In the genomic region with DNA sequence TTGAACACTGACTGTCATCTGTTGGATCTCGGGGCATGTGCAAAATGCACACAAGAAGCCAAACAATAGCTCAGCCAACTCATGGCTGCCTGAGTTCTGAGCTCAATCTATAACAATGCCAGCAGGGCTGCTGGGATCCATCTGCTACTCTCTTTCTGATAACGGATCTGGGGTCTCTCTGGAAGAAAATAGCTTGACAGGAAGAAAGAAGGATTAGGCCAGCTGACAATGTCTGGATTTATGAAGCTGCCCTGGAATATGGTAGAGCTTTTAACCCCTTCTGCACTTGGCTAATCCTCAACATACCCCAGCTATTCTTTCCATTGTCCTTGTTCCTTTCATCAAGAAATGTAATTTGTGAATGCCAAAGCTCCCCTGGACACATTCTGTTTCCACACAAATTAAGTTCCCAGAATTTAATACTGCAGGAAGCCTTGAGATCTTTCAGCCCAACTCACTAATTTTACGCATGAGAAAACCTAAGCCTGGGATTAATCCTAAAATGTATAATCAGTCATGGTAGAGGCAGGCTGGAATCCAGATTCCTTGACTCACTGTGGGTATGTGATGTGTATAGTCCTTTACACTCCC, we compare ENCODE assay signal across 19 cellular contexts.
DNase-seq lines count a peak whose midpoint lies in the region; ATAC-seq and TF ChIP-seq lines count a peak whose summit lies in the region.
"Had no signal": no experiment of that assay in that cellular context is flagged by ENCODE, and none has a peak within 500 bp of the region (broad histone marks: within the 10 kb centered on the region; RNA-seq: fewer than 3 reads in every experiment).

No MANE protein-coding gene starts in this region.

- 60% methylated on average over 3 of the region's 3 CpGs for WGBS in suprapubic skin

- H3K4me1 ChIP-seq in HAP-1 (peaks cover 6% of the 10 kb centered on the region), ascending aorta (peaks cover 8 to 26% of the 10 kb centered on the region in 2 donors), suprapubic skin (no peaks in the 10 kb centered on the region)
- H3K4me1 ChIP-seq: BE2C, vagina had no signal

- TF ChIP-seq POLR2A in suprapubic skin (IDR thresholded peaks at IDR 0.05) = no peak

- H3K27me3 ChIP-seq in HAP-1 (ENCODE audit: low read depth) (peaks cover 6% of the 10 kb centered on the region; the same call in 1 of the 2 replicates), ascending aorta (no peaks in the 10 kb centered on the region), suprapubic skin (peaks cover 9% of the 10 kb centered on the region)
- H3K27me3 ChIP-seq: BE2C, cardiac muscle cell, vagina had no signal

- TF ChIP-seq CTCF in ascending aorta (IDR thresholded peaks at IDR 0.05) (no peak), fibroblast of pulmonary artery (IDR thresholded peaks at IDR 0.05; ENCODE audit: low read length, missing control alignments) (no peak), suprapubic skin (IDR thresholded peaks at IDR 0.05) (no peak)

- no peak for ATAC-seq in GM19035 (IDR thresholded peaks at IDR 0.05; ENCODE audit: unreplicated experiment)
- ATAC-seq: Right ventricle myocardium inferior; stimulated activated memory B cell treated with anti-CD40 and anti-IgM and Interleukin-4, amounts not matched to agents 10 μg/mL and 1 μg/mL and 100 μg/mL, for 72 hours had no signal

- intact Hi-C loops in ascending aorta (cut with DNase I) = loop anchor here (5.0 kb wide), 1 partner anchor 299 kb away; no protein-coding TSS in a partner anchor

- H3K27ac ChIP-seq in ascending aorta (peak overlapping the region; percentile 14 to 47), suprapubic skin (no peak overlapping the region)
- H3K27ac ChIP-seq: cardiac muscle cell, skin epidermis, vagina had no signal

- H3K4me3 ChIP-seq in HAP-1 (no peak overlapping the region), ascending aorta (no peak overlapping the region), fibroblast of pulmonary artery (replicated peaks; ENCODE audit: low read depth, low read length) (no peak overlapping the region), suprapubic skin (no peak overlapping the region)
- H3K4me3 ChIP-seq: cardiac muscle cell, skin epidermis, vagina had no signal

- DNase-seq in HAP-1 (ENCODE audit: low spot score in 2 of 2) = peak; percentile 65 to 91
- no peak for DNase-seq in ascending aorta (ENCODE audit: low spot score in 2 of 2)
- peak; percentile 19 for DNase-seq in fibroblast of pulmonary artery (ENCODE audit: low read depth)
- DNase-seq in retina = peak; percentile 38
- DNase-seq in NCI-H446 treated with DMSO at 0.1 percent for 48 hours (lab: John Stamatoyannopoulos, UW) = no peak
- DNase-seq in DMS 273 (lab: John Stamatoyannopoulos, UW; ENCODE audit: unreplicated experiment) = no peak
- DNase-seq in suprapubic skin (ENCODE audit: low spot score in 2 of 2) = no peak
- DNase-seq: activated CD4-positive, alpha-beta T cell treated with anti-CD3 and anti-CD28 coated beads for 1 hour; activated CD8-positive, alpha-beta memory T cell treated with anti-CD3 and anti-CD28 coated beads, Interleukin-2, amount 50 U/mL, for 4 hours; activated naive CD4-positive, alpha-beta T cell treated with Interleukin-2 at 50 U/mL for 16 hours; BE2C; islet precursor cell; NCI-H1048 had no signal

- H3K9me3 ChIP-seq in HAP-1 (no peaks in the 10 kb centered on the region), ascending aorta (no peaks in the 10 kb centered on the region), suprapubic skin (no peaks in the 10 kb centered on the region)
- H3K9me3 ChIP-seq: BE2C, vagina had no signal

- no peak for TF ChIP-seq EP300 in suprapubic skin (IDR thresholded peaks at IDR 0.05)

- in situ Hi-C loops in HAP-1 (cut with MboI; ENCODE audit: low sequenced_read_pairs) = no loop called here

- H3K36me3 ChIP-seq in HAP-1 (replicated peaks) (no peaks in the 10 kb centered on the region), ascending aorta (peaks cover 25 to 56% of the 10 kb centered on the region in 2 donors), suprapubic skin (no peaks in the 10 kb centered on the region)
- H3K36me3 ChIP-seq: cardiac muscle cell, vagina had no signal

Comparison
In these comparisons a context has a peak if more than half of its experiments do, and no peak if none do; other contexts are left out.
1. DNase-seq: peak in HAP-1 (2 of 2), fibroblast of pulmonary artery (single experiment) and retina (single experiment); none in ascending aorta (0 of 2), NCI-H446 treated with DMSO at 0.1 percent for 48 hours (single experiment), DMS 273 (single experiment) and suprapubic skin (0 of 2).